ENCODE assay signal across 16 cellular contexts in genomic region chr6:95819939-95820338, GRCh38.
DNase-seq lines count a peak whose midpoint lies in the region; ATAC-seq and TF ChIP-seq lines count a peak whose summit lies in the region.
"Had no signal": no experiment of that assay in that cellular context is flagged by ENCODE, and none has a peak within 500 bp of the region (broad histone marks: within the 10 kb centered on the region; RNA-seq: fewer than 3 reads in every experiment).

No MANE protein-coding gene starts in this region.

- peak; percentile 47 for ATAC-seq in HG02642 (IDR thresholded peaks at IDR 0.05; ENCODE audit: poor library complexity, unreplicated experiment)
- no peak for ATAC-seq in GM21723 (IDR thresholded peaks at IDR 0.05; ENCODE audit: unreplicated experiment)
- ATAC-seq in HG02588 (IDR thresholded peaks at IDR 0.05; ENCODE audit: unreplicated experiment) = no peak
- ATAC-seq: activated naive CD8-positive, alpha-beta T cell treated with anti-CD3 and anti-CD28 coated beads, Interleukin-2, amount 50 U/mL, for 24 hours had no signal

- H3K27me3 ChIP-seq in SJCRH30 = no peaks in the 10 kb centered on the region
- H3K27me3 ChIP-seq: esophagus squamous epithelium, thyroid gland had no signal

- no peaks in the 10 kb centered on the region for H3K4me1 Mint-ChIP-seq in nephron progenitor cell
- H3K4me1 Mint-ChIP-seq: activated naive CD8-positive, alpha-beta T cell treated with anti-CD3 and anti-CD28 coated beads, Interleukin-2, amount 50 U/mL, for 24 hours had no signal

- no peaks in the 10 kb centered on the region for H3K4me1 ChIP-seq in SJCRH30
- H3K4me1 ChIP-seq: esophagus squamous epithelium, thyroid gland had no signal

- peaks cover 6% of the 10 kb centered on the region for H3K9me3 Mint-ChIP-seq in nephron progenitor cell

- H3K27me3 Mint-ChIP-seq in nephron progenitor cell (ENCODE audit: low read depth, poor library complexity) = no peaks in the 10 kb centered on the region
- H3K27me3 Mint-ChIP-seq: activated naive CD8-positive, alpha-beta T cell treated with anti-CD3 and anti-CD28 coated beads, Interleukin-2, amount 50 U/mL, for 24 hours had no signal

- H3K36me3 ChIP-seq in SJCRH30 = no peaks in the 10 kb centered on the region
- H3K36me3 ChIP-seq: esophagus squamous epithelium, thyroid gland had no signal

- peak overlapping the region; percentile 15 for H3K27ac Mint-ChIP-seq in nephron progenitor cell
- H3K27ac Mint-ChIP-seq: activated naive CD8-positive, alpha-beta T cell treated with anti-CD3 and anti-CD28 coated beads, Interleukin-2, amount 50 U/mL, for 24 hours had no signal

- H3K4me3 Mint-ChIP-seq in nephron progenitor cell = no peak overlapping the region
- H3K4me3 Mint-ChIP-seq: activated naive CD8-positive, alpha-beta T cell treated with anti-CD3 and anti-CD28 coated beads, Interleukin-2, amount 50 U/mL, for 24 hours had no signal

- H3K36me3 Mint-ChIP-seq in nephron progenitor cell (ENCODE audit: low read depth) = no peaks in the 10 kb centered on the region

- H3K4me3 ChIP-seq in SJCRH30 = no peak overlapping the region
- H3K4me3 ChIP-seq: esophagus squamous epithelium, lung, thyroid gland had no signal

- H3K9me3 ChIP-seq in SJCRH30 (replicated peaks) = no peaks in the 10 kb centered on the region
- H3K9me3 ChIP-seq: esophagus squamous epithelium, thyroid gland had no signal

- TF ChIP-seq CTCF in nephron progenitor cell (IDR thresholded peaks at IDR 0.05) = no peak

- DNase-seq in DMS53 (lab: John Stamatoyannopoulos, UW) (peak; percentile 5), DMS53 treated with DMSO at 0.1 percent for 48 hours (lab: John Stamatoyannopoulos, UW; ENCODE audit: unreplicated experiment) (no peak), SJCRH30 (peak; percentile 2 to 15), nephron progenitor cell (no peak), cerebellar nuclear complex (lab: John Stamatoyannopoulos, UW) (no peak)
- DNase-seq: activated naive CD8-positive, alpha-beta T cell treated with anti-CD3 and anti-CD28 coated beads, Interleukin-2, amount 50 U/mL, for 24 hours; esophagus squamous epithelium; hypothalamus; NCI-H1092 treated with DMSO at 0.1 percent for 48 hours; NCI-H345; nucleus accumbens; thyroid gland had no signal

- no peak overlapping the region for H3K27ac ChIP-seq in SJCRH30
- H3K27ac ChIP-seq: esophagus squamous epithelium, thyroid gland had no signal

Comparison
In these comparisons a context has a peak if more than half of its experiments do, and no peak if none do; other contexts are left out.
1. DNase-seq: peak in DMS53 (single experiment) and SJCRH30 (2 of 2); none in DMS53 treated with DMSO at 0.1 percent for 48 hours (single experiment), nephron progenitor cell (single experiment) and cerebellar nuclear complex (0 of 2).